In genomic region chr6:51775942-51776860, GRCh38 we compare ENCODE assay signal across 31 cellular contexts.
"Had no signal": no experiment of that assay in that cellular context is flagged by ENCODE, and none has a peak within 500 bp of the region (broad histone marks: within the 10 kb centered on the region; RNA-seq: fewer than 3 reads in every experiment).

No MANE protein-coding gene starts in this region.

- H3K4me3 ChIP-seq: neural progenitor cell, ovary, psoas muscle, skin epidermis, smooth muscle cell, spleen, suprapubic skin, testis, tibial artery, transverse colon, upper lobe of right lung, uterus had no signal

- H3K4me1 Mint-ChIP-seq: natural killer cell; nephron; stimulated activated memory B cell treated with anti-CD40 and anti-IgM and Interleukin-4, amounts not matched to agents 10 μg/mL and 1 μg/mL and 100 μg/mL, for 72 hours; stimulated activated naive CD8-positive, alpha-beta T cell treated with anti-CD3 and anti-CD28 coated beads, Interleukin-15, amount 100 ng/mL, for 72 hours had no signal

- H3K9me3 ChIP-seq: ovary, psoas muscle, spleen, suprapubic skin, testis, tibial artery, transverse colon, upper lobe of right lung, uterus had no signal

- H3K36me3 Mint-ChIP-seq: natural killer cell; neural progenitor cell; stimulated activated memory B cell treated with anti-CD40 and anti-IgM and Interleukin-4, amounts not matched to agents 10 μg/mL and 1 μg/mL and 100 μg/mL, for 72 hours; type B pancreatic cell had no signal

- H2AFZ ChIP-seq: neural progenitor cell, parathyroid adenoma had no signal

- H3K79me2 ChIP-seq: parathyroid adenoma had no signal

- H3K4me1 ChIP-seq: neural progenitor cell, parathyroid adenoma, psoas muscle, spleen, suprapubic skin, testis, tibial artery, transverse colon, upper lobe of right lung, uterus had no signal

- H3K4me3 Mint-ChIP-seq: natural killer cell; nephron; neural progenitor cell; stimulated activated memory B cell treated with anti-CD40 and anti-IgM and Interleukin-4, amounts not matched to agents 10 μg/mL and 1 μg/mL and 100 μg/mL, for 72 hours; stimulated activated naive CD8-positive, alpha-beta T cell treated with anti-CD3 and anti-CD28 coated beads, Interleukin-15, amount 100 ng/mL, for 72 hours; type B pancreatic cell had no signal

- H3K27me3 ChIP-seq: neural progenitor cell, ovary, spleen, suprapubic skin, testis, tibial artery, transverse colon, upper lobe of right lung, uterus had no signal

- H3K9ac ChIP-seq: neural progenitor cell, parathyroid adenoma had no signal

- DNase-seq: natural killer cell; occipital lobe; ovary; posterior cingulate gyrus; psoas muscle; right cardiac atrium; spleen; stimulated activated CD4-positive, alpha-beta T cell treated with anti-CD3 and anti-CD28 coated beads, Interleukin-12 subunit alpha, Interleukin-12 subunit beta, amount 100 ng/mL, for 4 hours; stimulated activated CD4-positive, alpha-beta T cell treated with anti-CD3 and anti-CD28 coated beads, Interleukin-1b, Interleukin-23, amount 100 ng/mL, for 48 hours; stimulated activated CD4-positive, alpha-beta T cell treated with anti-CD3 and anti-CD28 coated beads, Interleukin-4, amount 100 ng/mL, for 1 hour; stimulated activated CD4-positive, alpha-beta T cell treated with anti-CD3 and anti-CD28 coated beads, Interleukin-4, amount 100 ng/mL, for 4 hours; stimulated activated CD8-positive, alpha-beta memory T cell treated with anti-CD3 and anti-CD28 coated beads, Interleukin-4, amount 100 ng/mL, for 48 hours; stimulated activated naive CD4-positive, alpha-beta T cell; stimulated activated naive CD8-positive, alpha-beta T cell treated with anti-CD3 and anti-CD28 coated beads, Interleukin-15, amount 100 ng/mL, for 72 hours; stimulated activated naive CD8-positive, alpha-beta T cell treated with anti-CD3 and anti-CD28 coated beads, Interleukin-15, Interleukin-2, amounts not matched to agents 100 U/mL and 50 U/mL, for 24 hours; substantia nigra; testis; tibial artery; transverse colon; upper lobe of right lung; uterus had no signal

- H3K27ac ChIP-seq: neural progenitor cell, ovary, parathyroid adenoma, psoas muscle, skin epidermis, spleen, suprapubic skin, testis, tibial artery, transverse colon, upper lobe of right lung, uterus had no signal

- H3K27ac Mint-ChIP-seq: natural killer cell; nephron; neural progenitor cell; progenitor cell of endocrine pancreas; stimulated activated memory B cell treated with anti-CD40 and anti-IgM and Interleukin-4, amounts not matched to agents 10 μg/mL and 1 μg/mL and 100 μg/mL, for 72 hours; stimulated activated naive CD8-positive, alpha-beta T cell treated with anti-CD3 and anti-CD28 coated beads, Interleukin-15, amount 100 ng/mL, for 72 hours had no signal

- H3K4me2 ChIP-seq: neural progenitor cell, smooth muscle cell had no signal

- H3K36me3 ChIP-seq: neural progenitor cell, ovary, spleen, suprapubic skin, tibial artery, transverse colon, upper lobe of right lung, uterus had no signal

- H3K9me3 Mint-ChIP-seq: nephron; neural progenitor cell; stimulated activated memory B cell treated with anti-CD40 and anti-IgM and Interleukin-4, amounts not matched to agents 10 μg/mL and 1 μg/mL and 100 μg/mL, for 72 hours; type B pancreatic cell had no signal

- ATAC-seq: natural killer cell; psoas muscle; right cardiac atrium; sciatic nerve; stimulated activated memory B cell treated with anti-CD40 and anti-IgM and Interleukin-4, amounts not matched to agents 10 μg/mL and 1 μg/mL and 100 μg/mL, for 72 hours; stimulated activated naive CD8-positive, alpha-beta T cell treated with anti-CD3 and anti-CD28 coated beads, Interleukin-15, amount 100 ng/mL, for 72 hours; stimulated activated naive CD8-positive, alpha-beta T cell treated with anti-CD3 and anti-CD28 coated beads, Interleukin-15, Interleukin-2, amounts not matched to agents 100 U/mL and 50 U/mL, for 24 hours; upper lobe of right lung had no signal

- H3K27me3 Mint-ChIP-seq: progenitor cell of endocrine pancreas; stimulated activated memory B cell treated with anti-CD40 and anti-IgM and Interleukin-4, amounts not matched to agents 10 μg/mL and 1 μg/mL and 100 μg/mL, for 72 hours; stimulated activated naive CD8-positive, alpha-beta T cell treated with anti-CD3 and anti-CD28 coated beads, Interleukin-15, amount 100 ng/mL, for 72 hours; type B pancreatic cell had no signal
